In genomic region chr2:223725986-223726970, GRCh38 we compare ENCODE assay signal across 11 cellular contexts.
DNase-seq lines count a peak whose midpoint lies in the region; TF ChIP-seq lines count a peak whose summit lies in the region.
"Had no signal": no experiment of that assay in that cellular context is flagged by ENCODE, and none has a peak within 500 bp of the region (broad histone marks: within the 10 kb centered on the region; RNA-seq: fewer than 3 reads in every experiment).

No MANE protein-coding gene starts in this region.

- in situ Hi-C loops in transverse colon (cut with MboI; ENCODE audit: low pct_ligation_motif_present in 1 of 4, low pct_unique_long_range_greater_than_20kb in 1 of 4, low sequenced_read_pairs in 3 of 4) (no loop called here), GM13976 (cut with MboI; ENCODE audit: low sequenced_read_pairs, unreplicated experiment) (no loop called here)

- no peak overlapping the region for H3K4me3 Mint-ChIP-seq in mesothelial cell of epicardium
- H3K4me3 Mint-ChIP-seq in T-helper 2 cell treated with Interferon-gamma antibody and Interleukin-4, amounts not matched to agents 5 μg/mL and 100 μg/mL, for 36 hours = no peak overlapping the region

- intact Hi-C loops in transverse colon (cut with DNase I; ENCODE audit: low total_unique reads) = no loop called here

- TF ChIP-seq EP300 in transverse colon (IDR thresholded peaks at IDR 0.05; ENCODE audit: low read depth) = no peak

- H3K4me1 Mint-ChIP-seq in mesothelial cell of epicardium = peaks cover 63% of the 10 kb centered on the region
- no peaks in the 10 kb centered on the region for H3K4me1 Mint-ChIP-seq in T-helper 2 cell treated with Interferon-gamma antibody and Interleukin-4, amounts not matched to agents 5 μg/mL and 100 μg/mL, for 36 hours (ENCODE audit: low read depth)

- no peaks in the 10 kb centered on the region for H3K36me3 Mint-ChIP-seq in mesothelial cell of epicardium
- no peaks in the 10 kb centered on the region for H3K36me3 Mint-ChIP-seq in T-helper 2 cell treated with Interferon-gamma antibody and Interleukin-4, amounts not matched to agents 5 μg/mL and 100 μg/mL, for 36 hours (ENCODE audit: low read depth)

- no peaks in the 10 kb centered on the region for H3K9me3 ChIP-seq in transverse colon

- H3K27ac Mint-ChIP-seq in mesothelial cell of epicardium = peak overlapping the region; percentile 93
- no peak overlapping the region for H3K27ac Mint-ChIP-seq in T-helper 2 cell treated with Interferon-gamma antibody and Interleukin-4, amounts not matched to agents 5 μg/mL and 100 μg/mL, for 36 hours

- H3K4me3 ChIP-seq in transverse colon = no peak overlapping the region

- DNase-seq in DMS53 (lab: John Stamatoyannopoulos, UW) (peak; percentile 51), DMS53 treated with DMSO at 0.1 percent for 48 hours (lab: John Stamatoyannopoulos, UW; ENCODE audit: unreplicated experiment) (no peak), caudate nucleus (lab: John Stamatoyannopoulos, UW) (no peak), mesothelial cell of epicardium (ENCODE audit: low spot score in 2 of 2, unreplicated experiment in 2 of 2) (no peak), transverse colon (no peak), NCI-H1105 (lab: John Stamatoyannopoulos, UW) (no peak), GM13976 (ENCODE audit: low spot score) (no peak)
- no peak for DNase-seq in T-helper 2 cell treated with Interferon-gamma antibody and Interleukin-4, amounts not matched to agents 5 μg/mL and 100 μg/mL, for 36 hours (ENCODE audit: low spot score)
- DNase-seq: DMS79 treated with DMSO at 0.1 percent for 48 hours, NCI-H2029 treated with DMSO at 0.1 percent for 48 hours had no signal

- H3K27me3 Mint-ChIP-seq in mesothelial cell of epicardium (ENCODE audit: low read depth) = no peaks in the 10 kb centered on the region
- peaks cover 4% of the 10 kb centered on the region for H3K27me3 Mint-ChIP-seq in T-helper 2 cell treated with Interferon-gamma antibody and Interleukin-4, amounts not matched to agents 5 μg/mL and 100 μg/mL, for 36 hours (ENCODE audit: low read depth)

- H3K27ac ChIP-seq in caudate nucleus (ENCODE audit: low read depth, low read length) (peak overlapping the region; percentile 36), transverse colon (peak overlapping the region; percentile 24 to 57 (median 36))
- H3K27ac ChIP-seq: 22Rv1 had no signal

- TF ChIP-seq POLR2A in transverse colon (IDR thresholded peaks at IDR 0.05) = no peak

- 57 to 90% methylated on average over 1 to 8 of the region's 8 CpGs for WGBS in transverse colon (ENCODE audit: low coverage in 1 of 2), 2 donors

- peaks cover 3% of the 10 kb centered on the region for H3K9me3 Mint-ChIP-seq in mesothelial cell of epicardium
- no peaks in the 10 kb centered on the region for H3K9me3 Mint-ChIP-seq in T-helper 2 cell treated with Interferon-gamma antibody and Interleukin-4, amounts not matched to agents 5 μg/mL and 100 μg/mL, for 36 hours

- no peaks in the 10 kb centered on the region for H3K36me3 ChIP-seq in transverse colon

- TF ChIP-seq CTCF in mesothelial cell of epicardium (IDR thresholded peaks at IDR 0.05; ENCODE audit: unreplicated experiment) (no peak), transverse colon (IDR thresholded peaks at IDR 0.05) (no peak), GM13976 (IDR thresholded peaks at IDR 0.05; ENCODE audit: borderline replicate concordance, control extremely low read depth, extremely low read depth, insufficient read depth, missing control alignments) (no peak)

- H3K4me1 ChIP-seq in transverse colon = peaks cover 0 to 7% (median 0%) of the 10 kb centered on the region in 4 donors

- H3K27me3 ChIP-seq in transverse colon = no peaks in the 10 kb centered on the region
